Comparison of ENCODE assay signal across 8 cellular contexts in genomic region chr12:110355080-110355479, GRCh38. TPM values are rescaled to one million over a fixed set of nuclear protein-coding genes. Genes with fewer than 3 reads are reported as not detected.
DNase-seq lines count a peak whose midpoint lies in the region; ATAC-seq and TF ChIP-seq lines count a peak whose summit lies in the region.

No MANE protein-coding gene starts in this region.

- TF ChIP-seq CTCF in 22Rv1 (IDR thresholded peaks at IDR 0.05) (peak; percentile 82), gastrocnemius medialis (IDR thresholded peaks at IDR 0.05 in 4 of 5, conservative IDR thresholded peaks at IDR 0.05 in 1 of 5) (peak in 4 of 5 experiments; percentile 13 to 43 (median 32))

- TF ChIP-seq POLR2A in gastrocnemius medialis (IDR thresholded peaks at IDR 0.05): no peak

- DNase-seq in EH (ENCODE audit: low read depth): peak; percentile 59
- DNase-seq in NT2/D1 (ENCODE audit: low read depth, low spot score): peak; percentile 25
- DNase-seq in dermis blood vessel endothelial cell: peak; percentile 45
- peak in 1 of 2 donors; percentile 49 for DNase-seq in gastrocnemius medialis
- no peak for DNase-seq in cerebellar nuclear complex (lab: John Stamatoyannopoulos, UW)
- no peak for DNase-seq in NCI-H2081 (lab: John Stamatoyannopoulos, UW)

- H3K36me3 ChIP-seq in NT2/D1 (ENCODE audit: insufficient read depth, insufficient read length, low read length) (peaks cover 12% of the 10 kb centered on the region), gastrocnemius medialis (peaks cover 0 to 12% of the 10 kb centered on the region in 2 donors)

- H3K27me3 ChIP-seq in NT2/D1 (ENCODE audit: insufficient read depth, insufficient read length) (no peaks in the 10 kb centered on the region), gastrocnemius medialis (no peaks in the 10 kb centered on the region)

- H3K4me1 ChIP-seq in NT2/D1 (ENCODE audit: insufficient read depth, insufficient read length): no peaks in the 10 kb centered on the region
- H3K4me1 ChIP-seq in gastrocnemius medialis: no peaks in the 10 kb centered on the region

- intact Hi-C loops in gastrocnemius medialis (cut with DNase I; ENCODE audit: low total_unique reads): no loop called here

- no peak overlapping the region for H3K9ac ChIP-seq in NT2/D1 (ENCODE audit: insufficient read length, low read depth)

- H3K9me3 ChIP-seq in NT2/D1 (ENCODE audit: insufficient read depth, low read length) (no peaks in the 10 kb centered on the region), gastrocnemius medialis (no peaks in the 10 kb centered on the region)

- ATAC-seq in gastrocnemius medialis (peak; percentile 42 to 53), GM18511 (IDR thresholded peaks at IDR 0.05; ENCODE audit: unreplicated experiment) (no peak)

- H3K27ac ChIP-seq in 22Rv1: no peak overlapping the region
- peak overlapping the region in 2 of 4 donors; percentile 20 to 42 for H3K27ac ChIP-seq in gastrocnemius medialis

- H3K4me3 ChIP-seq in NT2/D1 (ENCODE audit: insufficient read length, low read depth) (no peak overlapping the region), gastrocnemius medialis (no peak overlapping the region)

- in situ Hi-C loops in gastrocnemius medialis (cut with MboI; ENCODE audit: low sequenced_read_pairs in 4 of 4): no loop called here

RNA-seq across cellular contexts. Expression of gene ANAPC7, which starts 48.4 kb away (rescaled TPM):
- 56.8 and 71.9 TPM in 2 replicates for total RNA-seq in dermis blood vessel endothelial cell
- total RNA-seq in gastrocnemius medialis: 10 to 100 TPM; 27.5 to 57.1 (median 38.2) TPM

Comparison
In these comparisons a context has a peak if more than half of its experiments do, and no peak if none do; other contexts are left out.
1. DNase-seq: peak in EH (single experiment), NT2/D1 (single experiment) and dermis blood vessel endothelial cell (single experiment); none in cerebellar nuclear complex (0 of 2) and NCI-H2081 (0 of 2).